Comparison of ENCODE assay signal across 1 cellular context in the genomic region with DNA sequence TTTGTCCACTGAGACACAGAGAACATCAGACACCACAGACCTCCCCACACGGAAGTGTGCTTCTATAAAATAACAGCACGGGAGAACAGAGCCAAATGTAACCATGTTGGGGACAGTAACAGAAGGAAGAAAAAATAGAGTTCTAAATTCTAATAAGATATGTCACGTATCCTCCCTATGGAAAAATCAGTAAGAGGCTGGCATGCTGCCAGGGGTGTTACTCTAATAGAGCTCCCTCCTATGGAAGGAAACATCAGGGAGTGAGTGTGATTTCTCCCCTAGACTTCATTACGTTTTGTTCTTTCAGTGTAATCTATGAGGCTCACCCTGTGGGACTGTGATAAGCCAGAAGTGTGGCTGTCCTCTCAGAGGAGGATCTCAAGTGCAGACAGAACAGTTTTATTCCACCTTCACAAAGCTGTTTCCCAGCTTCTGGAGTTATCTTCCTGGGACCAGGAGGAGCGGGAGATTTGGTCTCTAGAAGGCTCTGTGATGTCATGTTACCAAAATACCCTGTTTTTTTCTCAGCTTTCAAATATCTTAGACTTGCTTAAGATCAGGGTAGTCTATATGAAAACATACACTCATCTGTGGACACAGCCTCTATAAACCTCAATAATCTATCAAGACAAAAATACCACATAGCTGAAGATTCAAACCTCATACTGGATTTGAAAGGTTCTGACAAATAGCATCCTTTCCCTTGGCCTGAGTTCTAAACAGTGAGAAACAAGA.
TF ChIP-seq lines count a peak whose summit lies in the region.

No MANE protein-coding gene starts in this region.

TF ChIP-seq in K562, 482 proteins besides CTCF, POLR2A, EP300 and RAD21 (continued from another document):
- TF ChIP-seq, protein P1, sequence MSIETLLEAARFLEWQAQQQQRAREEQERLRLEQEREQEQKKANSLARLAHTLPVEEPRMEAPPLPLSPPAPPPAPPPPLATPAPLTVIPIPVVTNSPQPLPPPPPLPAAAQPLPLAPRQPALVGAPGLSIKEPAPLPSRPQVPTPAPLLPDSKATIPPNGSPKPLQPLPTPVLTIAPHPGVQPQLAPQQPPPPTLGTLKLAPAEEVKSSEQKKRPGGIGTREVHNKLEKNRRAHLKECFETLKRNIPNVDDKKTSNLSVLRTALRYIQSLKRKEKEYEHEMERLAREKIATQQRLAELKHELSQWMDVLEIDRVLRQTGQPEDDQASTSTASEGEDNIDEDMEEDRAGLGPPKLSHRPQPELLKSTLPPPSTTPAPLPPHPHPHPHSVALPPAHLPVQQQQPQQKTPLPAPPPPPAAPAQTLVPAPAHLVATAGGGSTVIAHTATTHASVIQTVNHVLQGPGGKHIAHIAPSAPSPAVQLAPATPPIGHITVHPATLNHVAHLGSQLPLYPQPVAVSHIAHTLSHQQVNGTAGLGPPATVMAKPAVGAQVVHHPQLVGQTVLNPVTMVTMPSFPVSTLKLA (conservative IDR thresholded peaks at IDR 0.05), result 0 out of 4 replicates have a peak, but pooled peaks of 1 of the 2 experiments have one; percentile 14
- no peak for TF ChIP-seq NFXL1 (CRISPR knock-in tag; IDR thresholded peaks at IDR 0.05)
- no peak for TF ChIP-seq NFYB (IDR thresholded peaks at IDR 0.05; ENCODE audit: extremely low read depth, insufficient read length)
- TF ChIP-seq POU5F1 (IDR thresholded peaks at IDR 0.05; ENCODE audit: borderline replicate concordance, low read depth, low read length, partially characterized antibody), result no peak
- TF ChIP-seq NFIX (CRISPR knock-in tag; IDR thresholded peaks at IDR 0.05; ENCODE audit: low read depth), result peak; percentile 92
- peak; percentile 72; the same call in 1 of the 2 replicates for TF ChIP-seq NBN (IDR thresholded peaks at IDR 0.05; ENCODE audit: low read depth)
- no peak for TF ChIP-seq DMBX1 (CRISPR knock-in tag; IDR thresholded peaks at IDR 0.05; ENCODE audit: borderline replicate concordance)
- TF ChIP-seq NR1H2 (CRISPR knock-in tag; IDR thresholded peaks at IDR 0.05), result no peak
- peak in 1 of 2 experiments; percentile 86; a peak in 2 of 3 replicates for TF ChIP-seq CBX3 (IDR thresholded peaks at IDR 0.05; ENCODE audit: borderline replicate concordance in 1 of 2, low read length in 2 of 2)
- no peak for TF ChIP-seq ZNF584 (CRISPR knock-in tag; IDR thresholded peaks at IDR 0.05; ENCODE audit: low read depth)
- TF ChIP-seq XRCC5 (IDR thresholded peaks at IDR 0.05; ENCODE audit: low read depth, low read length), result no peak
- no peak for TF ChIP-seq ZNF780A (CRISPR knock-in tag; IDR thresholded peaks at IDR 0.05)
- no peak for TF ChIP-seq STAG1 (CRISPR knock-in tag; IDR thresholded peaks at IDR 0.05; ENCODE audit: borderline replicate concordance)
- peak in 1 of 2 experiments; percentile 66; a peak in 1 of 4 replicates for TF ChIP-seq ARNT (IDR thresholded peaks at IDR 0.05)
- TF ChIP-seq, protein P2, sequence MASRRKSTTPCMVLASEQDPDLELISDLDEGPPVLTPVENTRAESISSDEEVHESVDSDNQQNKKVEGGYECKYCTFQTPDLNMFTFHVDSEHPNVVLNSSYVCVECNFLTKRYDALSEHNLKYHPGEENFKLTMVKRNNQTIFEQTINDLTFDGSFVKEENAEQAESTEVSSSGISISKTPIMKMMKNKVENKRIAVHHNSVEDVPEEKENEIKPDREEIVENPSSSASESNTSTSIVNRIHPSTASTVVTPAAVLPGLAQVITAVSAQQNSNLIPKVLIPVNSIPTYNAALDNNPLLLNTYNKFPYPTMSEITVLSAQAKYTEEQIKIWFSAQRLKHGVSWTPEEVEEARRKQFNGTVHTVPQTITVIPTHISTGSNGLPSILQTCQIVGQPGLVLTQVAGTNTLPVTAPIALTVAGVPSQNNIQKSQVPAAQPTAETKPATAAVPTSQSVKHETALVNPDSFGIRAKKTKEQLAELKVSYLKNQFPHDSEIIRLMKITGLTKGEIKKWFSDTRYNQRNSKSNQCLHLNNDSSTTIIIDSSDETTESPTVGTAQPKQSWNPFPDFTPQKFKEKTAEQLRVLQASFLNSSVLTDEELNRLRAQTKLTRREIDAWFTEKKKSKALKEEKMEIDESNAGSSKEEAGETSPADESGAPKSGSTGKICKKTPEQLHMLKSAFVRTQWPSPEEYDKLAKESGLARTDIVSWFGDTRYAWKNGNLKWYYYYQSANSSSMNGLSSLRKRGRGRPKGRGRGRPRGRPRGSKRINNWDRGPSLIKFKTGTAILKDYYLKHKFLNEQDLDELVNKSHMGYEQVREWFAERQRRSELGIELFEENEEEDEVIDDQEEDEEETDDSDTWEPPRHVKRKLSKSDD (conservative IDR thresholded peaks at IDR 0.05; ENCODE audit: low read length), result no peak
- no peak for TF ChIP-seq CC2D1A (IDR thresholded peaks at IDR 0.05)
- TF ChIP-seq HNRNPUL1 (IDR thresholded peaks at IDR 0.05; ENCODE audit: low read length), result no peak
- no peak for TF ChIP-seq NR2C1 (IDR thresholded peaks at IDR 0.05)
- no peak for TF ChIP-seq NR2C1 (tag; IDR thresholded peaks at IDR 0.05)
- no peak for TF ChIP-seq ZNF274 (IDR thresholded peaks at IDR 0.05; ENCODE audit: borderline replicate concordance, low read depth, low read length)
- TF ChIP-seq NFE2 (IDR thresholded peaks at IDR 0.05; ENCODE audit: low read depth), result peak; percentile 26; the same call in 1 of the 2 replicates
- no peak for TF ChIP-seq ESRRB (CRISPR knock-in tag; IDR thresholded peaks at IDR 0.05; ENCODE audit: borderline replicate concordance)
- TF ChIP-seq TFAM (CRISPR knock-in tag; conservative IDR thresholded peaks at IDR 0.05), result no peak
- no peak for TF ChIP-seq ZFP1 (CRISPR knock-in tag; IDR thresholded peaks at IDR 0.05)
- no peak for TF ChIP-seq ZNF408 (CRISPR knock-in tag; IDR thresholded peaks at IDR 0.05; ENCODE audit: low read depth)
- TF ChIP-seq ETS2 (tag; IDR thresholded peaks at IDR 0.05; ENCODE audit: borderline replicate concordance, poor library complexity, severe bottlenecking), result no peak
- peak; percentile 58; the same call in 1 of the 2 replicates for TF ChIP-seq ZNF24 (IDR thresholded peaks at IDR 0.05)
